Comparison of ENCODE assay signal across 11 cellular contexts in genomic region chr17:78878871-78879270, GRCh38. TPM values are rescaled to one million over a fixed set of nuclear protein-coding genes. Genes with fewer than 3 reads are reported as not detected.
DNase-seq lines count a peak whose midpoint lies in the region; ATAC-seq and TF ChIP-seq lines count a peak whose summit lies in the region.
"Had no signal": no experiment of that assay in that cellular context is flagged by ENCODE, and none has a peak within 500 bp of the region (broad histone marks: within the 10 kb centered on the region; RNA-seq: fewer than 3 reads in every experiment).

No MANE protein-coding gene starts in this region.

- peaks cover 31% of the 10 kb centered on the region for H3K4me1 Mint-ChIP-seq in activated naive CD4-positive, alpha-beta T cell treated with anti-CD3 and anti-CD28 coated beads, Interleukin-2, amount 50 U/mL, for 24 hours
- peaks cover 62% of the 10 kb centered on the region for H3K4me1 Mint-ChIP-seq in neural crest cell

- H3K36me3 ChIP-seq in upper lobe of right lung: no peaks in the 10 kb centered on the region

- H3K36me3 Mint-ChIP-seq in activated naive CD4-positive, alpha-beta T cell treated with anti-CD3 and anti-CD28 coated beads, Interleukin-2, amount 50 U/mL, for 24 hours: peaks cover 1% of the 10 kb centered on the region
- H3K36me3 Mint-ChIP-seq in neural crest cell (ENCODE audit: low read depth): no peaks in the 10 kb centered on the region

- no peaks in the 10 kb centered on the region for H3K9me3 Mint-ChIP-seq in activated naive CD4-positive, alpha-beta T cell treated with anti-CD3 and anti-CD28 coated beads, Interleukin-2, amount 50 U/mL, for 24 hours
- H3K9me3 Mint-ChIP-seq in neural crest cell: no peaks in the 10 kb centered on the region

- H3K27ac ChIP-seq in cingulate gyrus (ENCODE audit: low read depth, low read length) (peak overlapping the region; percentile 92), upper lobe of right lung (peak overlapping the region; percentile 83)

- H3K4me1 ChIP-seq in upper lobe of right lung: peaks cover 31% of the 10 kb centered on the region

- no peak overlapping the region for H3K4me3 ChIP-seq in upper lobe of right lung

- no peak for ATAC-seq in upper lobe of right lung
- no peak for ATAC-seq in GM18867 (IDR thresholded peaks at IDR 0.05; ENCODE audit: unreplicated experiment)

- peak overlapping the region; percentile 71 for H3K4me3 Mint-ChIP-seq in activated naive CD4-positive, alpha-beta T cell treated with anti-CD3 and anti-CD28 coated beads, Interleukin-2, amount 50 U/mL, for 24 hours
- H3K4me3 Mint-ChIP-seq in neural crest cell: peak overlapping the region; percentile 59

- intact Hi-C loops in upper lobe of right lung (cut with DNase I): no loop called here

- no peak for DNase-seq in activated naive CD4-positive, alpha-beta T cell treated with Interleukin-2 at 50 U/mL for 16 hours
- no peak for DNase-seq in neural crest cell (ENCODE audit: low read depth, low spot score)
- DNase-seq in upper lobe of right lung: no peak
- no peak for DNase-seq in NCI-H69 (lab: John Stamatoyannopoulos, UW)
- no peak for DNase-seq in stimulated activated CD4-positive, alpha-beta T cell treated with anti-CD3 and anti-CD28 coated beads, Interleukin-4, amount 100 ng/mL, for 4 hours
- DNase-seq: activated CD8-positive, alpha-beta memory T cell treated with anti-CD3 and anti-CD28 coated beads, Interleukin-2, amount 50 U/mL, for 4 hours; effector memory CD4-positive, alpha-beta T cell; NCI-H187 had no signal

- TF ChIP-seq CTCF in neural crest cell (conservative IDR thresholded peaks at IDR 0.05) (no peak), upper lobe of right lung (IDR thresholded peaks at IDR 0.05) (no peak)

- H3K27me3 ChIP-seq in upper lobe of right lung: no peaks in the 10 kb centered on the region

- H3K27ac Mint-ChIP-seq in activated naive CD4-positive, alpha-beta T cell treated with anti-CD3 and anti-CD28 coated beads, Interleukin-2, amount 50 U/mL, for 24 hours: peak overlapping the region; percentile 59
- H3K27ac Mint-ChIP-seq in neural crest cell (ENCODE audit: unreplicated experiment): peak overlapping the region; percentile 95

- H3K27me3 Mint-ChIP-seq in activated naive CD4-positive, alpha-beta T cell treated with anti-CD3 and anti-CD28 coated beads, Interleukin-2, amount 50 U/mL, for 24 hours: no peaks in the 10 kb centered on the region
- no peaks in the 10 kb centered on the region for H3K27me3 Mint-ChIP-seq in neural crest cell (ENCODE audit: low read depth)

- no peaks in the 10 kb centered on the region for H3K9me3 ChIP-seq in upper lobe of right lung

RNA-seq across cellular contexts. Expression of gene CEP295NL, which starts 24.1 kb away (rescaled TPM):
- total RNA-seq in neural crest cell (1.2 TPM in 2 replicates), upper lobe of right lung (4.2 TPM)

RNA-seq across cellular contexts. Expression of gene USP36, which starts 38.3 kb away (rescaled TPM):
- 59.0 and 63.2 TPM in 2 replicates for total RNA-seq in neural crest cell
- 69.6 TPM for total RNA-seq in upper lobe of right lung

RNA-seq across cellular contexts. Expression of gene TIMP2, which starts 46.3 kb away (rescaled TPM):
- 58.5 and 60.2 TPM in 2 replicates for total RNA-seq in neural crest cell
- 318 TPM for total RNA-seq in upper lobe of right lung
